ENCODE assay signal across 9 cellular contexts in genomic region chr21:26965567-26966359, GRCh38. TPM values are rescaled to one million over a fixed set of nuclear protein-coding genes. Genes with fewer than 3 reads are reported as not detected.
DNase-seq lines count a peak whose midpoint lies in the region; ATAC-seq lines count a peak whose summit lies in the region.
"Had no signal": no experiment of that assay in that cellular context is flagged by ENCODE, and none has a peak within 500 bp of the region (broad histone marks: within the 10 kb centered on the region; RNA-seq: fewer than 3 reads in every experiment).

No MANE protein-coding gene starts in this region.

- H3K27ac ChIP-seq in ectodermal cell (ENCODE audit: insufficient read depth, low read depth, low read length, poor library complexity, severe bottlenecking) (no peak overlapping the region), mesodermal cell (ENCODE audit: low read depth, low read length, severe bottlenecking) (no peak overlapping the region), urinary bladder (ENCODE audit: low read depth) (peak overlapping the region; percentile 73)

- H3K4me1 ChIP-seq in ectodermal cell (ENCODE audit: control insufficient read depth, insufficient read depth, low read length) (no peaks in the 10 kb centered on the region), mesodermal cell (ENCODE audit: control insufficient read depth, insufficient read depth, low read length, poor library complexity, severe bottlenecking) (peaks cover 4% of the 10 kb centered on the region), urinary bladder (ENCODE audit: insufficient read depth) (no peaks in the 10 kb centered on the region)

- H3K36me3 ChIP-seq in ectodermal cell (ENCODE audit: control insufficient read depth, insufficient read depth, low read length) (no peaks in the 10 kb centered on the region), mesodermal cell (ENCODE audit: control insufficient read depth, insufficient read depth, low read length) (no peaks in the 10 kb centered on the region), urinary bladder (ENCODE audit: insufficient read depth) (no peaks in the 10 kb centered on the region)

- H3K9me3 Mint-ChIP-seq in effector memory CD8-positive, alpha-beta T cell = peaks cover 0 to 5% of the 10 kb centered on the region in 2 donors

- H3K4me1 Mint-ChIP-seq in effector memory CD8-positive, alpha-beta T cell (ENCODE audit: low read depth in 2 of 2) = peaks cover 0 to 3% of the 10 kb centered on the region in 2 donors

- H3K4me3 Mint-ChIP-seq in effector memory CD8-positive, alpha-beta T cell = no peak overlapping the region

- H3K9me3 ChIP-seq in ectodermal cell (ENCODE audit: control insufficient read depth, low read length) = no peaks in the 10 kb centered on the region
- no peaks in the 10 kb centered on the region for H3K9me3 ChIP-seq in mesodermal cell (ENCODE audit: control insufficient read depth, low read length)

- peaks cover 46% of the 10 kb centered on the region for H3K27me3 ChIP-seq in ectodermal cell (ENCODE audit: control insufficient read depth, insufficient read depth, low read length, poor library complexity, severe bottlenecking)

- peaks cover 31 to 52% of the 10 kb centered on the region in 2 donors for H3K27me3 Mint-ChIP-seq in effector memory CD8-positive, alpha-beta T cell

- 8% methylated on average over 90 of the region's 90 CpGs for WGBS in ectodermal cell, 2 experiments
- WGBS in mesodermal cell (ENCODE audit: insufficient coverage in 2 of 2), 2 experiments = 28% methylated on average over 65 to 69 of the region's 90 CpGs
- WGBS in urinary bladder = 1% methylated on average over 90 of the region's 90 CpGs

- H3K36me3 Mint-ChIP-seq in effector memory CD8-positive, alpha-beta T cell (ENCODE audit: insufficient read depth) = no peaks in the 10 kb centered on the region

- ATAC-seq in HG02623 (IDR thresholded peaks at IDR 0.05; ENCODE audit: unreplicated experiment) = no peak
- ATAC-seq in effector memory CD8-positive, alpha-beta T cell (replicated peaks) = no peak

- H3K27ac Mint-ChIP-seq in effector memory CD8-positive, alpha-beta T cell = no peak overlapping the region

- DNase-seq in activated CD8-positive, alpha-beta memory T cell treated with anti-CD3 and anti-CD28 coated beads, Interleukin-2, amount 50 U/mL, for 48 hours = peak; percentile 49
- DNase-seq in activated CD8-positive, alpha-beta memory T cell treated with anti-CD3 and anti-CD28 coated beads, Interleukin-2, amount 50 U/mL, for 4 hours = no peak
- DNase-seq in DMS153 (lab: John Stamatoyannopoulos, UW) = no peak
- DNase-seq in effector memory CD8-positive, alpha-beta T cell = no peak
- DNase-seq: cortex of kidney had no signal

- H3K4me3 ChIP-seq in ectodermal cell (ENCODE audit: insufficient read depth, low read depth, low read length) = peak overlapping the region; percentile 50
- peak overlapping the region; percentile 52 for H3K4me3 ChIP-seq in mesodermal cell (ENCODE audit: extremely low read depth, insufficient read depth, low read length, poor library complexity, severe bottlenecking)
- H3K4me3 ChIP-seq in urinary bladder (ENCODE audit: low read depth, low read length) = peak overlapping the region; percentile 51

RNA-seq across cellular contexts. Expression of gene ADAMTS5, which starts 1.1 kb away (rescaled TPM):
- 0.22 TPM for polyA plus RNA-seq in ectodermal cell (2013, experiment 1 of 4)
- polyA plus RNA-seq in ectodermal cell (2013, experiment 2 of 4) = 0.21 TPM
- polyA plus RNA-seq in ectodermal cell (2013, experiment 3 of 4) = 0.27 TPM
- polyA plus RNA-seq in ectodermal cell (2013, experiment 4 of 4) = 0.32 TPM
- 1.1 TPM for polyA plus RNA-seq in mesodermal cell (2013, experiment 1 of 2)
- 0.66 TPM for polyA plus RNA-seq in mesodermal cell (2013, experiment 2 of 2)
- total RNA-seq in urinary bladder = 59.2 TPM
- 8.7 TPM for polyA plus RNA-seq in urinary bladder
